ENCODE assay signal across 23 cellular contexts in genomic region chr1:227922501-227923352, GRCh38. TPM values are rescaled to one million over a fixed set of nuclear protein-coding genes. Genes with fewer than 3 reads are reported as not detected.
DNase-seq lines count a peak whose midpoint lies in the region; ATAC-seq, FAIRE-seq and TF ChIP-seq lines count a peak whose summit lies in the region.
"Had no signal": no experiment of that assay in that cellular context is flagged by ENCODE, and none has a peak within 500 bp of the region (broad histone marks: within the 10 kb centered on the region; RNA-seq: fewer than 3 reads in every experiment).

No MANE protein-coding gene starts in this region.

- H3K9ac ChIP-seq in IMR-90 (ENCODE audit: low read depth, low read length) (no peak overlapping the region), H1 (replicated peaks in 1 of 4; ENCODE audit: extremely low read depth in 1 of 4, low read depth in 3 of 4, low read length in 3 of 4) (no peak overlapping the region), neuronal stem cell (ENCODE audit: low read depth, low read length, poor library complexity) (peak overlapping the region; percentile 27)

- TF ChIP-seq POLR2A in IMR-90 (IDR thresholded peaks at IDR 0.05; ENCODE audit: low read depth, low read length) (no peak), H1 (IDR thresholded peaks at IDR 0.05; ENCODE audit: control extremely low read depth in 1 of 2, low read depth in 2 of 2, low read length in 2 of 2) (no peak)

- H3K4me3 ChIP-seq in heart right ventricle (no peak overlapping the region), IMR-90 (ENCODE audit: insufficient read depth, low read depth, low read length) (no peak overlapping the region), H1 (ENCODE audit: extremely low read depth in 1 of 4, insufficient read depth in 2 of 4, low read depth in 3 of 4, low read length in 4 of 4) (no peak overlapping the region), neuronal stem cell (ENCODE audit: low read length in 2 of 2) (no peak overlapping the region)
- H3K4me3 ChIP-seq: HAP-1 had no signal

- H3K14ac ChIP-seq in IMR-90 (replicated peaks; ENCODE audit: low read depth, low read length) (no peak overlapping the region), H1 (ENCODE audit: insufficient read length) (no peak overlapping the region), neuronal stem cell (ENCODE audit: low read length) (peak overlapping the region; percentile 85)

- H2BK20ac ChIP-seq in IMR-90 (ENCODE audit: low read depth, low read length), result no peak overlapping the region
- peak overlapping the region; percentile 72; the same call in 1 of the 2 replicates for H2BK20ac ChIP-seq in H1 (ENCODE audit: low read length)

- dilution Hi-C loops in IMR-90 (cut with HindIII; ENCODE audit: low sequenced_read_pairs, unreplicated experiment), result no loop called here

- H3K27me3 ChIP-seq in heart right ventricle (no peaks in the 10 kb centered on the region), IMR-90 (ENCODE audit: control insufficient read depth, insufficient read depth, low read length) (no peaks in the 10 kb centered on the region; the same call in 1 of the 2 replicates), H1 (replicated peaks in 1 of 4; ENCODE audit: control insufficient read depth in 3 of 4, extremely low read depth in 1 of 4, insufficient read depth in 3 of 4, low read length in 3 of 4) (no peaks in the 10 kb centered on the region; a peak in 1 of 7 replicates), neuronal stem cell (ENCODE audit: control insufficient read depth in 3 of 3, insufficient read depth in 3 of 3, low read depth in 1 of 3, low read length in 3 of 3) (peaks cover 0 to 4% (median 0%) of the 10 kb centered on the region in 3 experiments)

- H4K20me1 ChIP-seq in IMR-90 (ENCODE audit: insufficient read depth, low read length) (no peaks in the 10 kb centered on the region), H1 (replicated peaks in 1 of 2; ENCODE audit: control insufficient read depth in 1 of 2, insufficient read depth in 2 of 2, low read length in 2 of 2) (peaks cover 0 to 3% of the 10 kb centered on the region in 2 experiments)

- no peak for TF ChIP-seq EP300 in H1 (IDR thresholded peaks at IDR 0.05; ENCODE audit: borderline replicate concordance in 1 of 2, low read depth in 2 of 2, low read length in 2 of 2)

- TF ChIP-seq RAD21 in IMR-90 (IDR thresholded peaks at IDR 0.05; ENCODE audit: low read length) (no peak), H1 (IDR thresholded peaks at IDR 0.05 in 1 of 2, conservative IDR thresholded peaks at IDR 0.05 in 1 of 2; ENCODE audit: low read depth in 2 of 2, low read length in 2 of 2) (no peak)

- H3K9me1 ChIP-seq in IMR-90 (ENCODE audit: insufficient read depth, low read length), result no peaks in the 10 kb centered on the region

- H3K4me1 ChIP-seq in heart right ventricle (no peaks in the 10 kb centered on the region), IMR-90 (ENCODE audit: control insufficient read depth, insufficient read depth, low read length) (no peaks in the 10 kb centered on the region), H1 (replicated peaks in 1 of 4; ENCODE audit: control insufficient read depth in 3 of 4, insufficient read depth in 4 of 4, low read length in 3 of 4) (peaks cover 0 to 13% (median 8%) of the 10 kb centered on the region in 4 experiments; a peak in 5 of 7 replicates), neuronal stem cell (ENCODE audit: control insufficient read depth in 2 of 2, insufficient read depth in 1 of 2, low read depth in 1 of 2, low read length in 2 of 2) (peaks cover 9 to 38% of the 10 kb centered on the region in 2 donors)
- H3K4me1 ChIP-seq: Caco-2, HAP-1 had no signal

- H3K18ac ChIP-seq in IMR-90 (ENCODE audit: low read depth, low read length), result no peak overlapping the region
- H3K18ac ChIP-seq in H1 (ENCODE audit: extremely low read depth, low read length), result no peak overlapping the region; the same call in 1 of the 2 replicates
- peak overlapping the region; percentile 92 for H3K18ac ChIP-seq in neuronal stem cell (ENCODE audit: low read length)

- H3K23ac ChIP-seq in IMR-90 (ENCODE audit: low read depth, low read length) (no peak overlapping the region), H1 (ENCODE audit: insufficient read length) (no peak overlapping the region), neuronal stem cell (ENCODE audit: low read depth, low read length, poor library complexity) (peak overlapping the region; percentile 89)

- no peak for FAIRE-seq in H1 (lab: Jason Lieb, UNC)
- FAIRE-seq: A204.1, GM12892, GM18507 had no signal

- H4K5ac ChIP-seq in IMR-90 (ENCODE audit: low read depth, low read length), result no peak overlapping the region
- no peak overlapping the region for H4K5ac ChIP-seq in H1 (ENCODE audit: insufficient read length, low read depth, low read length)

- H2BK5ac ChIP-seq in IMR-90 (ENCODE audit: low read depth, low read length, poor library complexity, severe bottlenecking) (no peak overlapping the region), H1 (ENCODE audit: low read depth, low read length) (0 out of 2 replicates have a peak overlapping the region, but pooled peaks have one; percentile 8), neuronal stem cell (ENCODE audit: low read length) (peak overlapping the region; percentile 63)

- no peaks in the 10 kb centered on the region for H3K9me3 ChIP-seq in heart right ventricle
- H3K9me3 ChIP-seq in IMR-90 (ENCODE audit: control insufficient read depth, insufficient read depth, low read length), result no peaks in the 10 kb centered on the region
- no peaks in the 10 kb centered on the region for H3K9me3 ChIP-seq in H1 (ENCODE audit: insufficient read depth in 2 of 2, low read depth in 1 of 2, low read length in 1 of 2)
- peaks cover 0 to 2% of the 10 kb centered on the region in 2 donors for H3K9me3 ChIP-seq in neuronal stem cell (replicated peaks in 1 of 2; ENCODE audit: control insufficient read depth in 2 of 2, insufficient read depth in 1 of 2, low read depth in 1 of 2, low read length in 2 of 2)
- H3K9me3 ChIP-seq: Caco-2, HAP-1 had no signal

- no peak overlapping the region for H3K56ac ChIP-seq in IMR-90 (ENCODE audit: extremely low read depth, insufficient read depth, low read length)
- H3K56ac ChIP-seq in H1 (replicated peaks; ENCODE audit: insufficient read length, low read depth, low read length), result no peak overlapping the region

- no peak for TF ChIP-seq CTCF in heart right ventricle (IDR thresholded peaks at IDR 0.05)
- no peak for TF ChIP-seq CTCF in IMR-90 (conservative IDR thresholded peaks at IDR 0.05; ENCODE audit: low read depth, low read length)
- TF ChIP-seq CTCF in H1 (IDR thresholded peaks at IDR 0.05; ENCODE audit: control extremely low read depth in 1 of 3, insufficient read depth in 1 of 3, low read depth in 1 of 3, low read length in 3 of 3), result no peak

- ATAC-seq in Right ventricle myocardium superior (ENCODE audit: poor library complexity), result no peak
- no peak for ATAC-seq in heart right ventricle
- ATAC-seq in IMR-90 (ENCODE audit: low read depth), result no peak
- no peak for ATAC-seq in HG02938 (IDR thresholded peaks at IDR 0.05; ENCODE audit: unreplicated experiment)
- ATAC-seq: Panc1 had no signal

- no peak overlapping the region for H4K8ac ChIP-seq in IMR-90 (ENCODE audit: low read depth in 2 of 2, low read length in 2 of 2)
- H4K8ac ChIP-seq in H1 (ENCODE audit: extremely low read depth, insufficient read depth, low read length), result no peak overlapping the region
- no peak overlapping the region for H4K8ac ChIP-seq in neuronal stem cell (ENCODE audit: low read depth, low read length)

- H3K79me1 ChIP-seq in IMR-90 (ENCODE audit: low read depth in 1 of 2, low read length in 2 of 2) (no peaks in the 10 kb centered on the region), H1 (ENCODE audit: low read depth, low read length) (0 out of 2 replicates have a peak, but pooled peaks cover 3% of the 10 kb centered on the region), neuronal stem cell (ENCODE audit: low read depth, low read length) (peaks cover 6% of the 10 kb centered on the region)

- DNase-seq in Right ventricle myocardium superior (peak; percentile 22), heart right ventricle (no peak), IMR-90 (no peak), H1 (ENCODE audit: low read depth in 1 of 2, low spot score in 2 of 2) (no peak), neuronal stem cell (ENCODE audit: low spot score) (peak; percentile 61)
- no peak for DNase-seq in activated CD8-positive, alpha-beta memory T cell treated with anti-CD3 and anti-CD28 coated beads, Interleukin-2, amount 50 U/mL, for 48 hours
- DNase-seq in activated T-cell treated with anti-CD3 and anti-CD28 coated beads, Interleukin-2, amount 50 U/mL, for 1 hour, result no peak
- DNase-seq: Caco-2; CD4-positive, alpha-beta T cell; DMS153; EL; NCI-H1105; NCI-H1694; NCI-H2081 treated with DMSO at 0.1 percent for 48 hours; NCI-H510A; NCI-H774 had no signal

- in situ Hi-C loops in IMR-90 (cut with MboI; ENCODE audit: low sequenced_read_pairs), result no loop called here

- POLR2A ChIA-PET in IMR-90 (lab: Charles Lee; ENCODE audit: unreplicated experiment), result no interaction called here
- POLR2A ChIA-PET in H1 (lab: Charles Lee; ENCODE audit: partially characterized antibody), result interaction anchor here (1.6 kb wide), 1 partner anchor 10 kb away, joined by 3 read pairs; no protein-coding TSS in a partner anchor

- H3K4ac ChIP-seq in IMR-90 (ENCODE audit: low read depth, low read length), result no peak overlapping the region
- H3K4ac ChIP-seq in H1 (replicated peaks; ENCODE audit: insufficient read length, low read depth, low read length), result no peak overlapping the region
- no peak overlapping the region for H3K4ac ChIP-seq in neuronal stem cell (ENCODE audit: low read length)

- whole genome bisulfite sequencing in heart right ventricle, 2 donors, result 82 to 84% methylated on average over 18 of the region's 18 CpGs
- WGBS in IMR-90 (ENCODE audit: extremely low coverage in 2 of 2, insufficient read length in 1 of 2), 2 experiments, result 39% methylated on average over 4 of the region's 18 CpGs; no CpG with 5 or more reads in 1 of the 2 experiments
- WGBS in H1 (ENCODE audit: extremely low coverage in 1 of 2, insufficient coverage in 1 of 2, insufficient read length in 1 of 2, insufficient replicate concordance in 2 of 2, low coverage in 1 of 2, low lambda C conversion rate in 2 of 2, missing lambda C conversion rate in 1 of 2), 2 experiments, result 81% methylated on average over 18 of the region's 18 CpGs; no CpG with 5 or more reads in 1 of the 2 experiments
- no CpG with 5 or more reads among the region's 18 CpGs for WGBS in neuronal stem cell (ENCODE audit: extremely low coverage in 2 of 2, insufficient read length in 2 of 2, insufficient replicate concordance in 1 of 2), 2 donors

- no peaks in the 10 kb centered on the region for H3K23me2 ChIP-seq in H1 (ENCODE audit: low read depth, low read length)

- H3K4me2 ChIP-seq in IMR-90 (ENCODE audit: low read depth, low read length) (no peak overlapping the region), H1 (ENCODE audit: insufficient read depth in 1 of 2, low read depth in 2 of 2, low read length in 2 of 2) (no peak overlapping the region), neuronal stem cell (ENCODE audit: insufficient read depth, low read length, poor library complexity, severe bottlenecking) (peak overlapping the region; percentile 40)

- H2BK12ac ChIP-seq in H1 (ENCODE audit: low read depth, low read length), result 0 out of 2 replicates have a peak overlapping the region, but pooled peaks have one; percentile 39
- peak overlapping the region; percentile 99 for H2BK12ac ChIP-seq in neuronal stem cell (ENCODE audit: low read length)

- H3K79me2 ChIP-seq in H1 (ENCODE audit: control insufficient read depth in 1 of 2, insufficient read depth in 2 of 2, low read length in 2 of 2), result no peaks in the 10 kb centered on the region

- intact Hi-C loops in Right ventricle myocardium superior (cut with DNase I), result no loop called here
- intact Hi-C loops in heart right ventricle (cut with DNase I), result no loop called here
- intact Hi-C loops in IMR-90 (cut with micrococcal nuclease), result no loop called here

- H2AFZ ChIP-seq in IMR-90 (replicated peaks; ENCODE audit: low read length, poor library complexity) (peak overlapping the region; percentile 14), H1 (ENCODE audit: low read length) (no peak overlapping the region), neuronal stem cell (ENCODE audit: low read length) (no peak overlapping the region)

- H2AK5ac ChIP-seq in IMR-90 (ENCODE audit: low read depth, low read length) (no peak overlapping the region), H1 (ENCODE audit: low read depth, low read length) (no peak overlapping the region), neuronal stem cell (ENCODE audit: low read depth, low read length) (peak overlapping the region; percentile 99)

- no peak overlapping the region for H3K27ac ChIP-seq in heart right ventricle
- H3K27ac ChIP-seq in IMR-90 (ENCODE audit: insufficient read depth, low read length), result no peak overlapping the region
- H3K27ac ChIP-seq in H1 (ENCODE audit: low read depth, low read length), result no peak overlapping the region
- H3K27ac ChIP-seq in neuronal stem cell (replicated peaks; ENCODE audit: low read length), result peak overlapping the region; percentile 62

- peak overlapping the region; percentile 70 for H2AK9ac ChIP-seq in IMR-90 (replicated peaks; ENCODE audit: low read depth, low read length, poor library complexity)

- H4K91ac ChIP-seq in IMR-90 (ENCODE audit: insufficient read depth, low read depth, low read length) (no peak overlapping the region), H1 (replicated peaks; ENCODE audit: insufficient read length, low read length) (peak overlapping the region; percentile 11), neuronal stem cell (ENCODE audit: low read depth, low read length, poor library complexity) (no peak overlapping the region)

- CTCF ChIA-PET in IMR-90 (lab: Yijun Ruan, JAX) (no interaction called here), H1 (lab: Charles Lee; ENCODE audit: partially characterized antibody) (interaction anchor here (1.1 to 1.9 kb wide), 4 partner anchors 9 to 17 kb away, joined by 3 to 6 read pairs (median 4); no protein-coding TSS in a partner anchor)

- H2BK120ac ChIP-seq in IMR-90 (ENCODE audit: low read depth, low read length), result no peak overlapping the region
- no peak overlapping the region for H2BK120ac ChIP-seq in H1 (replicated peaks; ENCODE audit: low read depth, low read length)
- peak overlapping the region; percentile 88 for H2BK120ac ChIP-seq in neuronal stem cell (ENCODE audit: low read depth, low read length)

- H2BK15ac ChIP-seq in IMR-90 (ENCODE audit: low read depth, low read length) (no peak overlapping the region), H1 (ENCODE audit: low read length) (no peak overlapping the region), neuronal stem cell (ENCODE audit: low read length) (peak overlapping the region; percentile 100)

- peaks cover 0 to 24% (median 0%) of the 10 kb centered on the region in 9 donors for H3K36me3 ChIP-seq in heart right ventricle
- no peaks in the 10 kb centered on the region for H3K36me3 ChIP-seq in IMR-90 (ENCODE audit: control insufficient read depth, insufficient read depth, low read length)
- H3K36me3 ChIP-seq in H1 (ENCODE audit: control insufficient read depth in 2 of 4, insufficient read depth in 4 of 4, low read length in 3 of 4), result no peaks in the 10 kb centered on the region
- H3K36me3 ChIP-seq in neuronal stem cell (replicated peaks in 1 of 2; ENCODE audit: control insufficient read depth in 2 of 2, insufficient read depth in 2 of 2, low read length in 2 of 2), result peaks cover 0 to 7% of the 10 kb centered on the region in 2 donors
- H3K36me3 ChIP-seq: HAP-1 had no signal

- no TSS peak for BruUV-seq in IMR-90 (replicated peaks; lab: Mats Ljungman, UMichigan)

RNA-seq across cellular contexts. Expression of gene WNT9A, which starts 25.0 kb away (rescaled TPM):
- total RNA-seq in Right ventricle myocardium superior (0.59 TPM), heart right ventricle (10 to 100 TPM in 5 of 10 donors, 1 to 10 TPM in 3, under 1 TPM in 2; 0.39 to 27.9 (median 8.6) TPM), IMR-90 (2012; rRNA removed) (0.18 and 0.28 TPM in 2 replicates)
- polyA plus RNA-seq in heart right ventricle (under 1 TPM; 0.39 to 0.80 TPM), IMR-90 (2012; rRNA removed) (0.36 and 0.42 TPM in 2 replicates), H1 (2011; rRNA removed) (1.5 and 2.2 TPM in 2 replicates)
- polyA plus RNA-seq in IMR-90 (2012; cell fraction: cytosol; rRNA removed), result 0.24 and 0.63 TPM in 2 replicates
- 0.81 and 1.1 TPM in 2 replicates for polyA plus RNA-seq in IMR-90 (2012; cell fraction: nucleus; rRNA removed; ENCODE audit: low replicate concordance)
- 0.78 and 1.1 TPM in 2 replicates for total RNA-seq in H1 (2021; fragmentation: NEBNext Ultra II Directional; extraction: Animal tissue kit (Norgen Biotek cat#: 25700))
- polyA plus RNA-seq in H1 (2011; cell fraction: cytosol; rRNA removed), result 2.0 TPM
- 3.0 TPM for polyA plus RNA-seq in H1 (2011; cell fraction: nucleus; rRNA removed)
- polyA plus RNA-seq in H1 (2012, experiment 1 of 2), result 1.4 to 2.0 TPM (median 1.9 TPM) in 4 replicates
- polyA plus RNA-seq in H1 (2012, experiment 2 of 2), result 0.67 TPM
- 0.41 TPM for polyA plus RNA-seq in H1 (2013, experiment 1 of 2)
- polyA plus RNA-seq in H1 (2013, experiment 2 of 2), result 0.50 TPM
- polyA minus RNA-seq in H1 (2011; rRNA and poly(A)+ RNA removed), result 1.9 and 2.1 TPM in 2 replicates
- 0.95 TPM for polyA minus RNA-seq in H1 (2011; cell fraction: cytosol; rRNA and poly(A)+ RNA removed)
- polyA minus RNA-seq in H1 (2011; cell fraction: nucleus; rRNA and poly(A)+ RNA removed), result 1.2 TPM
- 0.61 TPM for polyA plus RNA-seq in neuronal stem cell (2013, experiment 1 of 2)
- 0.69 TPM for polyA plus RNA-seq in neuronal stem cell (2013, experiment 2 of 2)
- total RNA-seq: CD4-positive, alpha-beta T cell; SK-MEL-5 had no signal

Comparison
In these comparisons a context has a peak if more than half of its experiments do, and no peak if none do; other contexts are left out.
1. DNase-seq: peak in Right ventricle myocardium superior (single experiment) and neuronal stem cell (single experiment); none in heart right ventricle (0 of 2), IMR-90 (single experiment), H1 (0 of 2), activated CD8-positive, alpha-beta memory T cell treated with anti-CD3 and anti-CD28 coated beads, Interleukin-2, amount 50 U/mL, for 48 hours (single experiment) and activated T-cell treated with anti-CD3 and anti-CD28 coated beads, Interleukin-2, amount 50 U/mL, for 1 hour (single experiment).